8 cellular contexts compared by ENCODE assay signal in genomic region chr4:10223782-10224181, GRCh38.
"Had no signal": no experiment of that assay in that cellular context is flagged by ENCODE, and none has a peak within 500 bp of the region (broad histone marks: within the 10 kb centered on the region; RNA-seq: fewer than 3 reads in every experiment).

No MANE protein-coding gene starts in this region.

- H3K9ac ChIP-seq: GM23248 had no signal

- H3K4me2 ChIP-seq: GM23338 had no signal

- H2AFZ ChIP-seq: GM23248, GM23338 had no signal

- H3K27ac ChIP-seq: GM23248 had no signal

- H3K36me3 ChIP-seq: HAP-1 had no signal

- DNase-seq: GM23248, GOT3, H7, H9, HCEC 1CT, HFFc6 had no signal

- H3K4me3 ChIP-seq: GM23248, GM23338, HAP-1 had no signal

- H3K9me3 ChIP-seq: HAP-1 had no signal

- H3K4me1 ChIP-seq: HAP-1 had no signal
